Comparison of ENCODE assay signal across 8 cellular contexts in genomic region chr1:113976609-113977278, GRCh38. TPM values are rescaled to one million over a fixed set of nuclear protein-coding genes. Genes with fewer than 3 reads are reported as not detected.
A peak's percentile ranks its signal among the peaks of the same experiment; 100 is the strongest.
DNase-seq lines count a peak whose midpoint lies in the region; ATAC-seq and TF ChIP-seq lines count a peak whose summit lies in the region.

No MANE protein-coding gene starts in this region.

- DNase-seq in AG08395 (ENCODE audit: low spot score) (peak; percentile 49), H7 (peak; percentile 63), SW 1271 (lab: John Stamatoyannopoulos, UW) (peak; percentile 15 to 52), left cardiac atrium (no peak), stomach (no peak)

- WGBS in stomach, 5 donors, result 49 to 68% (median 65%) methylated on average over 4 of the region's 4 CpGs

- H3K4me3 ChIP-seq in H7 (ENCODE audit: insufficient read depth, low read depth, low read length) (no peak overlapping the region), stomach (no peak overlapping the region)

- TF ChIP-seq EP300 in stomach (IDR thresholded peaks at IDR 0.05), result no peak

- TF ChIP-seq CTCF in stomach (IDR thresholded peaks at IDR 0.05), result no peak

- peaks cover 15 to 74% (median 38%) of the 10 kb centered on the region in 4 donors for H3K4me1 ChIP-seq in stomach

- H3K27me3 ChIP-seq in H7 (ENCODE audit: control insufficient read depth, insufficient read depth, low read length), result no peaks in the 10 kb centered on the region
- H3K27me3 ChIP-seq in stomach, result no peaks in the 10 kb centered on the region

- intact Hi-C loops in left cardiac atrium (cut with DNase I) (no loop called here), stomach (cut with DNase I; ENCODE audit: low total_unique reads) (loop anchor here (5.0 kb wide), 1 partner anchor 306 kb away; no protein-coding TSS in a partner anchor)

- H3K27ac ChIP-seq in stomach, result peak overlapping the region in 3 of 5 donors; percentile 25 to 37 (median 34)

- no peaks in the 10 kb centered on the region for H3K9me3 ChIP-seq in stomach

- ATAC-seq in left cardiac atrium (peak; percentile 3 to 9), GM19328 (IDR thresholded peaks at IDR 0.05; ENCODE audit: unreplicated experiment) (no peak), GM19351 (IDR thresholded peaks at IDR 0.05; ENCODE audit: unreplicated experiment) (no peak), HG03432 (IDR thresholded peaks at IDR 0.05; ENCODE audit: unreplicated experiment) (no peak)

- TF ChIP-seq POLR2A in stomach (IDR thresholded peaks at IDR 0.05), result no peak

- H3K36me3 ChIP-seq in H7 (replicated peaks; ENCODE audit: control insufficient read depth, insufficient read depth, low read length), result peaks cover 19% of the 10 kb centered on the region
- peaks cover 18 to 43% (median 31%) of the 10 kb centered on the region in 4 donors for H3K36me3 ChIP-seq in stomach

RNA-seq across cellular contexts. Expression of gene OLFML3, which starts 2.5 kb away (rescaled TPM):
- 226 and 276 TPM in 2 replicates for total RNA-seq in H7 (2014; rRNA removed; shearing (Covaris generic))
- total RNA-seq in left cardiac atrium, result 10 to 100 TPM; 18.8 to 36.2 TPM
- total RNA-seq in stomach, result 10 to 100 TPM in 4 of 5 donors, 1 to 10 TPM in 1; 2.9 to 84.3 (median 32.7) TPM
- polyA plus RNA-seq in stomach, result 10 to 100 TPM; 16.6 to 23.1 (median 19.9) TPM

RNA-seq across cellular contexts. Expression of gene HIPK1, which starts 47.6 kb away (rescaled TPM):
- total RNA-seq in H7 (2014; rRNA removed; shearing (Covaris generic)), result 33.4 and 39.1 TPM in 2 replicates
- total RNA-seq in left cardiac atrium, result 10 to 100 TPM; 59.4 to 72.0 TPM
- 10 to 100 TPM; 22.0 to 70.3 (median 42.0) TPM for total RNA-seq in stomach
- polyA plus RNA-seq in stomach, result 10 to 100 TPM in 2 of 3 donors, 1 to 10 TPM in 1; 8.7 to 22.6 (median 12.8) TPM

Comparison
In these comparisons a context has a peak if more than half of its experiments do, and no peak if none do; other contexts are left out.
1. DNase-seq: peak in AG08395 (single experiment), H7 (single experiment) and SW 1271 (2 of 2); none in left cardiac atrium (single experiment) and stomach (single experiment).
2. ATAC-seq: peak in left cardiac atrium (2 of 2); none in GM19328 (single experiment), GM19351 (single experiment) and HG03432 (single experiment).